8 cellular contexts compared by ENCODE assay signal in genomic region chr7:22110227-22110839, GRCh38.
A peak's percentile ranks its signal among the peaks of the same experiment; 100 is the strongest.
DNase-seq lines count a peak whose midpoint lies in the region; ATAC-seq and TF ChIP-seq lines count a peak whose summit lies in the region.

No MANE protein-coding gene starts in this region.

- H2AFZ ChIP-seq in parathyroid adenoma = no peak overlapping the region

- no peaks in the 10 kb centered on the region for H3K36me3 ChIP-seq in parathyroid adenoma (ENCODE audit: control insufficient read depth, insufficient read depth, low read length)
- no peaks in the 10 kb centered on the region for H3K36me3 ChIP-seq in upper lobe of right lung

- H3K27me3 ChIP-seq in parathyroid adenoma (ENCODE audit: control insufficient read depth, insufficient read depth, low read length) = no peaks in the 10 kb centered on the region
- no peaks in the 10 kb centered on the region for H3K27me3 ChIP-seq in upper lobe of right lung

- no peak overlapping the region for H3K4me2 ChIP-seq in parathyroid adenoma (ENCODE audit: low read length)

- intact Hi-C loops in upper lobe of right lung (cut with DNase I) = loop anchor here (10.0 kb wide), 1 partner anchor 144 kb away; no protein-coding TSS in a partner anchor

- TF ChIP-seq CTCF in parathyroid adenoma (IDR thresholded peaks at IDR 0.05) = peak; percentile 68
- peak; percentile 74 for TF ChIP-seq CTCF in upper lobe of right lung (IDR thresholded peaks at IDR 0.05)

- peak; percentile 1 for DNase-seq in DMS79 (lab: John Stamatoyannopoulos, UW)
- DNase-seq in GOT3 (lab: John Stamatoyannopoulos, UW) = peak; percentile 68
- DNase-seq in NAMALWA (ENCODE audit: low spot score) = peak; percentile 95
- DNase-seq in SK-MEL-5 (ENCODE audit: low read depth, low spot score) = peak; percentile 96
- peak; percentile 58 for DNase-seq in activated naive CD4-positive, alpha-beta T cell treated with Interleukin-2 at 50 U/mL for 16 hours
- peak; percentile 79 for DNase-seq in germinal center (ENCODE audit: low spot score)
- DNase-seq in upper lobe of right lung = no peak

- in situ Hi-C loops in SK-MEL-5 (cut with HindIII; ENCODE audit: low pct_unique_long_range_greater_than_20kb, low sequenced_read_pairs) = loop anchor here (25.0 kb wide), 1 partner anchor 352 kb away; no protein-coding TSS in a partner anchor

- ATAC-seq in upper lobe of right lung = peak; percentile 77

- H3K79me2 ChIP-seq in parathyroid adenoma = no peaks in the 10 kb centered on the region

- no peak overlapping the region for H3K4me3 ChIP-seq in parathyroid adenoma (ENCODE audit: low read depth, low read length)
- H3K4me3 ChIP-seq in upper lobe of right lung = no peak overlapping the region

- H3K4me1 ChIP-seq in parathyroid adenoma (peaks cover 21% of the 10 kb centered on the region), upper lobe of right lung (no peaks in the 10 kb centered on the region)

- H3K27ac ChIP-seq in parathyroid adenoma (peak overlapping the region; percentile 52), upper lobe of right lung (no peak overlapping the region)

- no peak overlapping the region for H3K9ac ChIP-seq in parathyroid adenoma

- H3K9me3 ChIP-seq in parathyroid adenoma (ENCODE audit: control insufficient read depth, low read length) (no peaks in the 10 kb centered on the region), upper lobe of right lung (no peaks in the 10 kb centered on the region)
